1 cellular context compared by ENCODE assay signal in genomic region chrX:87517571-87518141, GRCh38.
TF ChIP-seq lines count a peak whose summit lies in the region.

Gene KLHL4, plus strand, starts transcription at chrX:87517802. Its CDS starts 92 bp downstream, at chrX:87517894.

TF ChIP-seq in H1, 55 proteins besides CTCF, POLR2A, EP300 and RAD21 (continued from another document):
- TF ChIP-seq SP1 (IDR thresholded peaks at IDR 0.05; ENCODE audit: low read depth, low read length) = peak; percentile 70; the same call in 1 of the 2 replicates
- TF ChIP-seq RBBP5 (IDR thresholded peaks at IDR 0.05; ENCODE audit: borderline replicate concordance, low read depth, low read length) = peak; percentile 26; the same call in 1 of the 2 replicates
- peak; percentile 52 to 59; a peak in 1 of 4 replicates for TF ChIP-seq SIN3A (conservative IDR thresholded peaks at IDR 0.05 in 1 of 2, IDR thresholded peaks at IDR 0.05 in 1 of 2; ENCODE audit: low read depth in 1 of 2, low read length in 2 of 2)
- no peak for TF ChIP-seq BRCA1 (IDR thresholded peaks at IDR 0.05; ENCODE audit: low read depth, low read length)
- no peak for TF ChIP-seq CBX5 (IDR thresholded peaks at IDR 0.05; ENCODE audit: low read depth, low read length)
